Comparison of ENCODE assay signal across 14 cellular contexts in genomic region chr17:46108550-46109110, GRCh38.
DNase-seq lines count a peak whose midpoint lies in the region; ATAC-seq and TF ChIP-seq lines count a peak whose summit lies in the region.
"Had no signal": no experiment of that assay in that cellular context is flagged by ENCODE, and none has a peak within 500 bp of the region (broad histone marks: within the 10 kb centered on the region; RNA-seq: fewer than 3 reads in every experiment).

No MANE protein-coding gene starts in this region.

- DNase-seq in cardiac muscle cell (ENCODE audit: low read depth in 1 of 2, low spot score in 1 of 2) (no peak), cardiac septum (ENCODE audit: low spot score) (no peak), left lung (no peak), vagina (ENCODE audit: extremely low spot score in 2 of 2) (no peak)
- DNase-seq: activated naive CD4-positive, alpha-beta T cell treated with Interleukin-2 at 50 U/mL for 16 hours; islet precursor cell; NCI-H187; upper lobe of left lung; WERI-Rb-1 had no signal

- H3K4me1 ChIP-seq in cardiac muscle cell (ENCODE audit: low read depth) (peaks cover 54% of the 10 kb centered on the region), left lung (peaks cover 29 to 46% of the 10 kb centered on the region in 2 donors), vagina (peaks cover 66% of the 10 kb centered on the region)

- no peak overlapping the region for H3K4me3 ChIP-seq in cardiac muscle cell
- H3K4me3 ChIP-seq in left lung = no peak overlapping the region
- H3K4me3 ChIP-seq in vagina = no peak overlapping the region
- H3K4me3 ChIP-seq: BLaER1 treated with 17β-estradiol and CSF1 and Interleukin-3, amounts not matched to agents 10 nM and 100 nM; upper lobe of left lung had no signal

- no peaks in the 10 kb centered on the region for H3K9me3 Mint-ChIP-seq in activated naive CD8-positive, alpha-beta T cell (ENCODE audit: low read depth)

- H3K4me3 Mint-ChIP-seq in activated naive CD8-positive, alpha-beta T cell = peak overlapping the region; percentile 4

- no peak for TF ChIP-seq CTCF in cardiac muscle cell (IDR thresholded peaks at IDR 0.05; ENCODE audit: low read depth, low read length)
- no peak for TF ChIP-seq CTCF in left lung (IDR thresholded peaks at IDR 0.05)
- TF ChIP-seq CTCF in vagina (IDR thresholded peaks at IDR 0.05) = no peak

- no peaks in the 10 kb centered on the region for H3K27me3 ChIP-seq in cardiac muscle cell
- no peaks in the 10 kb centered on the region for H3K27me3 ChIP-seq in left lung
- H3K27me3 ChIP-seq in vagina = no peaks in the 10 kb centered on the region
- H3K27me3 ChIP-seq: BLaER1 treated with 17β-estradiol and CSF1 and Interleukin-3, amounts not matched to agents 10 nM and 100 nM; upper lobe of left lung had no signal

- no peak for TF ChIP-seq POLR2A in vagina (IDR thresholded peaks at IDR 0.05)

- peak; percentile 65 for ATAC-seq in left lung
- no peak for ATAC-seq in HG03439 (IDR thresholded peaks at IDR 0.05; ENCODE audit: unreplicated experiment)
- ATAC-seq in GM18520 (IDR thresholded peaks at IDR 0.05; ENCODE audit: unreplicated experiment) = no peak
- no peak for ATAC-seq in HG02885 (IDR thresholded peaks at IDR 0.05; ENCODE audit: poor library complexity, unreplicated experiment)

- no peaks in the 10 kb centered on the region for H3K36me3 ChIP-seq in cardiac muscle cell
- H3K36me3 ChIP-seq in left lung = no peaks in the 10 kb centered on the region
- H3K36me3 ChIP-seq in vagina = no peaks in the 10 kb centered on the region
- H3K36me3 ChIP-seq: upper lobe of left lung had no signal

- intact Hi-C loops in cardiac septum (cut with DNase I) = loop anchor here (5.0 kb wide), 1 partner anchor 54 kb away; no protein-coding TSS in a partner anchor
- intact Hi-C loops in left lung (cut with DNase I) = loop anchor here in 1 of 2 donors (5.0 kb wide), 1 partner anchor 44 kb away; no protein-coding TSS in a partner anchor
- intact Hi-C loops in vagina (cut with DNase I) = no loop called here

- H3K4me1 Mint-ChIP-seq in activated naive CD8-positive, alpha-beta T cell (ENCODE audit: low read depth) = peaks cover 89% of the 10 kb centered on the region

- peak overlapping the region; percentile 43 for H3K27ac Mint-ChIP-seq in activated naive CD8-positive, alpha-beta T cell

- peaks cover 7% of the 10 kb centered on the region for H3K36me3 Mint-ChIP-seq in activated naive CD8-positive, alpha-beta T cell

- no peaks in the 10 kb centered on the region for H3K9me3 ChIP-seq in cardiac muscle cell (ENCODE audit: low read depth)
- no peaks in the 10 kb centered on the region for H3K9me3 ChIP-seq in left lung
- no peaks in the 10 kb centered on the region for H3K9me3 ChIP-seq in vagina
- H3K9me3 ChIP-seq: BLaER1 treated with 17β-estradiol and CSF1 and Interleukin-3, amounts not matched to agents 10 nM and 100 nM; upper lobe of left lung had no signal

- H3K27ac ChIP-seq in cardiac muscle cell (peak overlapping the region; percentile 87), left lung (peak overlapping the region in 1 of 2 donors; percentile 48), vagina (peak overlapping the region; percentile 10)
- H3K27ac ChIP-seq: BLaER1 treated with 17β-estradiol and CSF1 and Interleukin-3, amounts not matched to agents 10 nM and 100 nM; WERI-Rb-1 had no signal

- no peaks in the 10 kb centered on the region for H3K27me3 Mint-ChIP-seq in activated naive CD8-positive, alpha-beta T cell
